In the genomic region with DNA sequence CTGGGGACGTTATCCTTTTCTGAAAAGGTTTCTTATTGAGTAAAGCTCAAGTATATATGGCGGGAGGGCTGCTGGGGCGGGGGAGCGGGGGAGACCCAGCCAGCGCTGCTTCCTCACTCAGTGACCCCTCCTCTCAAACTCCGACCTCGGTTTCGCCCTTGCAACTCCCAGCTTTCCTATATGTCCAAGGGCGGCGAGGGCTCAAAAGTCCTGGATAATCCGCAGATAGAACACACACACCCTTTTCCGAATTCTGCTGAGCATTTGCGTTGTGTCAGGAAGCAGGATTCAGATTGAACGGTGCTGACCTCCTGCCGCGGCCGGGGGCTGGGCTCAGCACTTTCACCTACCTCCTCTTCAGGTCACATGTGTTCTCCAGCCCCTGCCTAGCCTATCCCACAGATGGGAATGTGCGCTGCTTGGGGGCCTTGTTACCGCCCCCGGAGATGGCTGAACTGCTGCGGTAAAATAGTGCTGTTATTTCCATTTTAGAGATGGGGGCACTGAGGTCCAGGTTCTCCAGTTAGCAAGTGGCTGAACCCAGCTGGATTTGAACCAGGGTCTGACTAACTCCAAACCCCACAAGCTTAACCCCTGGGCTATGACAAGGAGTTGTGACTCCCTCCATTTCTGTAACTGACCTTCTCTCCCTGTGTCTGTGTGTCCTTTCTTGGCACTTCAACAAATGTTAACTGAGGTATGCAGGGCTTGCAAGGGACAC, we compare ENCODE assay signal across 9 cellular contexts. TPM values are rescaled to one million over a fixed set of nuclear protein-coding genes. Genes with fewer than 3 reads are reported as not detected.
DNase-seq lines count a peak whose midpoint lies in the region; ATAC-seq lines count a peak whose summit lies in the region.
"Had no signal": no experiment of that assay in that cellular context is flagged by ENCODE, and none has a peak within 500 bp of the region (broad histone marks: within the 10 kb centered on the region; RNA-seq: fewer than 3 reads in every experiment).

No MANE protein-coding gene starts in this region.

- peaks cover 39% of the 10 kb centered on the region for H3K4me1 Mint-ChIP-seq in activated T-cell treated with anti-CD3 and anti-CD28 coated beads, Interleukin-2, amount 50 U/mL, for 72 hours (ENCODE audit: low read depth)
- peaks cover 45% of the 10 kb centered on the region for H3K4me1 Mint-ChIP-seq in activated CD8-positive, alpha-beta T cell treated with anti-CD3 and anti-CD28 coated beads, Interleukin-2, amount 10 ng/mL, durations not matched to agents 7 days and 5 days (ENCODE audit: low read depth)
- H3K4me1 Mint-ChIP-seq in immature natural killer cell: peaks cover 22 to 51% of the 10 kb centered on the region in 2 donors

- H3K9me3 Mint-ChIP-seq in activated T-cell treated with anti-CD3 and anti-CD28 coated beads, Interleukin-2, amount 50 U/mL, for 72 hours: no peaks in the 10 kb centered on the region
- H3K9me3 Mint-ChIP-seq in activated CD8-positive, alpha-beta T cell treated with anti-CD3 and anti-CD28 coated beads, Interleukin-2, amount 10 ng/mL, durations not matched to agents 7 days and 5 days (ENCODE audit: insufficient read depth): no peaks in the 10 kb centered on the region
- no peaks in the 10 kb centered on the region for H3K9me3 Mint-ChIP-seq in immature natural killer cell

- POLR2A ChIA-PET in activated CD8-positive, alpha-beta T cell treated with anti-CD3 and anti-CD28 coated beads, Interleukin-2, amount 10 ng/mL, durations not matched to agents 7 days and 5 days (lab: Charles Lee): interaction anchor here (0.6 to 7.7 kb wide), 4 partner anchors 29 to 115 kb away, joined by 3 to 81 read pairs (median 6); a partner anchor contains a TSS

- H3K36me3 ChIP-seq in thymus (ENCODE audit: control insufficient read depth, insufficient read depth): no peaks in the 10 kb centered on the region
- H3K36me3 ChIP-seq: pancreas had no signal

- WGBS in thymus: 56% methylated on average over 21 of the region's 21 CpGs

- H3K4me1 ChIP-seq in thymus (ENCODE audit: control insufficient read depth, insufficient read depth, low read length): peaks cover 42% of the 10 kb centered on the region

- H3K27ac Mint-ChIP-seq in activated T-cell treated with anti-CD3 and anti-CD28 coated beads, Interleukin-2, amount 50 U/mL, for 72 hours: no peak overlapping the region
- no peak overlapping the region for H3K27ac Mint-ChIP-seq in activated CD8-positive, alpha-beta T cell treated with anti-CD3 and anti-CD28 coated beads, Interleukin-2, amount 10 ng/mL, durations not matched to agents 7 days and 5 days
- H3K27ac Mint-ChIP-seq in immature natural killer cell: peak overlapping the region; percentile 62 to 94 (median 76)

- ATAC-seq in activated T-cell treated with anti-CD3 and anti-CD28 coated beads, Interleukin-2, amount 50 U/mL, for 72 hours (replicated peaks in 1 of 2): no peak
- no peak for ATAC-seq in activated CD8-positive, alpha-beta T cell treated with anti-CD3 and anti-CD28 coated beads, Interleukin-2, amount 10 ng/mL, durations not matched to agents 7 days and 5 days
- ATAC-seq in left lobe of liver: no peak

- H3K36me3 Mint-ChIP-seq in activated T-cell treated with anti-CD3 and anti-CD28 coated beads, Interleukin-2, amount 50 U/mL, for 72 hours (ENCODE audit: insufficient read depth in 2 of 2): no peaks in the 10 kb centered on the region
- no peaks in the 10 kb centered on the region for H3K36me3 Mint-ChIP-seq in activated CD8-positive, alpha-beta T cell treated with anti-CD3 and anti-CD28 coated beads, Interleukin-2, amount 10 ng/mL, durations not matched to agents 7 days and 5 days (ENCODE audit: low read depth)
- no peaks in the 10 kb centered on the region for H3K36me3 Mint-ChIP-seq in immature natural killer cell

- no peak for DNase-seq in activated T-cell treated with anti-CD3 and anti-CD28 coated beads, Interleukin-2, amount 50 U/mL, for 72 hours
- DNase-seq in activated T-cell treated with anti-CD3 and anti-CD28 coated beads, Interleukin-2, amount 50 U/mL, for 48 hours: no peak
- DNase-seq in activated CD8-positive, alpha-beta T cell treated with anti-CD3 and anti-CD28 coated beads, Interleukin-2, amount 10 ng/mL, durations not matched to agents 7 days and 5 days: no peak
- DNase-seq in immature natural killer cell (no peak), NCI-H2227 treated with DMSO at 0.1 percent for 48 hours (lab: John Stamatoyannopoulos, UW) (no peak), left lobe of liver (ENCODE audit: low spot score) (no peak), foreskin melanocyte (no peak)

- no peaks in the 10 kb centered on the region for H3K27me3 ChIP-seq in thymus (ENCODE audit: control insufficient read depth, insufficient read depth)
- H3K27me3 ChIP-seq: pancreas had no signal

- H3K9me3 ChIP-seq in thymus (ENCODE audit: control insufficient read depth): peaks cover 2% of the 10 kb centered on the region
- H3K9me3 ChIP-seq: pancreas had no signal

- peak overlapping the region; percentile 72 for H3K4me3 ChIP-seq in thymus (ENCODE audit: low read length)

- H3K4me3 Mint-ChIP-seq in activated T-cell treated with anti-CD3 and anti-CD28 coated beads, Interleukin-2, amount 50 U/mL, for 72 hours: peak overlapping the region; percentile 84 to 95
- peak overlapping the region; percentile 88 for H3K4me3 Mint-ChIP-seq in activated CD8-positive, alpha-beta T cell treated with anti-CD3 and anti-CD28 coated beads, Interleukin-2, amount 10 ng/mL, durations not matched to agents 7 days and 5 days
- H3K4me3 Mint-ChIP-seq in immature natural killer cell: peak overlapping the region; percentile 88 to 94 (median 91)

- H3K27me3 Mint-ChIP-seq in activated T-cell treated with anti-CD3 and anti-CD28 coated beads, Interleukin-2, amount 50 U/mL, for 72 hours (ENCODE audit: low read depth): no peaks in the 10 kb centered on the region
- H3K27me3 Mint-ChIP-seq in activated CD8-positive, alpha-beta T cell treated with anti-CD3 and anti-CD28 coated beads, Interleukin-2, amount 10 ng/mL, durations not matched to agents 7 days and 5 days (ENCODE audit: low read depth): no peaks in the 10 kb centered on the region
- peaks cover 5 to 25% (median 6%) of the 10 kb centered on the region in 3 donors for H3K27me3 Mint-ChIP-seq in immature natural killer cell (ENCODE audit: low read depth in 3 of 3)

- no peak overlapping the region for H3K27ac ChIP-seq in thymus (ENCODE audit: low read depth)

- CTCF ChIA-PET in activated CD8-positive, alpha-beta T cell treated with anti-CD3 and anti-CD28 coated beads, Interleukin-2, amount 10 ng/mL, durations not matched to agents 7 days and 5 days (lab: Charles Lee): interaction anchor here (0.7 to 7.6 kb wide), 28 partner anchors 9 to 305 kb away, joined by 3 to 320 read pairs (median 7); a partner anchor contains a TSS

RNA-seq across cellular contexts. Expression of a gene that starts 0.8 kb away (rescaled TPM):
- total RNA-seq in activated T-cell treated with anti-CD3 and anti-CD28 coated beads, Interleukin-2, amount 50 U/mL, for 72 hours: 1 to 10 TPM; 8.4 to 9.3 TPM
- total RNA-seq in activated CD8-positive, alpha-beta T cell treated with anti-CD3 and anti-CD28 coated beads, Interleukin-2, amount 10 ng/mL, durations not matched to agents 7 days and 5 days: 10 to 100 TPM; 20.9 to 22.7 TPM
- polyA plus RNA-seq in immature natural killer cell (1 to 10 TPM in 2 of 3 donors, not detected in 1; 1.2 to 6.3 TPM), thymus (22.6 TPM)
- 20.0 TPM for total RNA-seq in left lobe of liver

RNA-seq across cellular contexts. Expression of a gene that starts 30.2 kb away (rescaled TPM):
- 1 to 10 TPM in 1 of 2 donors, under 1 TPM in 1; 0.62 to 2.1 TPM for total RNA-seq in activated T-cell treated with anti-CD3 and anti-CD28 coated beads, Interleukin-2, amount 50 U/mL, for 72 hours
- under 1 TPM; 0.08 to 0.21 TPM for total RNA-seq in activated CD8-positive, alpha-beta T cell treated with anti-CD3 and anti-CD28 coated beads, Interleukin-2, amount 10 ng/mL, durations not matched to agents 7 days and 5 days
- polyA plus RNA-seq in immature natural killer cell: 100 to 1,000 TPM; 350 to 654 (median 572) TPM
- 38.7 TPM for polyA plus RNA-seq in thymus
- 3.0 TPM for total RNA-seq in left lobe of liver

Comparison
In these comparisons a context has a peak if more than half of its experiments do, and no peak if none do; other contexts are left out.
1. H3K27ac Mint-ChIP-seq: peak in immature natural killer cell (6 of 6); none in activated T-cell treated with anti-CD3 and anti-CD28 coated beads, Interleukin-2, amount 50 U/mL, for 72 hours (single experiment) and activated CD8-positive, alpha-beta T cell treated with anti-CD3 and anti-CD28 coated beads, Interleukin-2, amount 10 ng/mL, durations not matched to agents 7 days and 5 days (single experiment).
2. Peak in every context shown above with its lines, with median percentiles within 50 percentile points of each other: H3K4me3 Mint-ChIP-seq.